ENCODE assay signal across 10 cellular contexts in the genomic region with DNA sequence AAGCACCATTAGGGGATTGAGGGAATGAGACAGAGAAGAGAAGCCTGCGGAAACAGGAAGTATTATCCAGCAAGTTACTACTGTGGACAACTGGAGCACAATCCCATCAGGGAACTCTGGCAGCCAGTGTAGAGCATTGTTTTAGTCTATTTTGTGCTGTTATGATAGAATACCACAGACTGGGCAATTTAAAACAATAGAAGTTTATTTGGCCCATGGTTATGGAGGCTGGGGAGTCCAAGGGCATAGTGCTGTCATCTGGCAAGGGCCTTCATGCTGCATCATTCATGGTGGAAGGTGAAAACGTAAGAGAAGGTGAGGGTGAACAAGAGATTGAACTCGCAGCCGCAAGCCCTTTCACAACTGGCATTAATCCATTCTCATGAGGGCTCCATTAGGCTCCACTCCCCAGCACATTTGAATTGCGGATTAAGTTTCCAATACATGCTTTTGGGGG. TPM values are rescaled to one million over a fixed set of nuclear protein-coding genes. Genes with fewer than 3 reads are reported as not detected.
DNase-seq lines count a peak whose midpoint lies in the region; ATAC-seq and TF ChIP-seq lines count a peak whose summit lies in the region.
"Had no signal": no experiment of that assay in that cellular context is flagged by ENCODE, and none has a peak within 500 bp of the region (broad histone marks: within the 10 kb centered on the region; RNA-seq: fewer than 3 reads in every experiment).

No MANE protein-coding gene starts in this region.

- H3K4me1 ChIP-seq in GM23248 (ENCODE audit: insufficient read depth) (peaks cover 30% of the 10 kb centered on the region), esophagus squamous epithelium (peaks cover 42 to 91% (median 71%) of the 10 kb centered on the region in 3 donors), sigmoid colon (peaks cover 0 to 16% (median 11%) of the 10 kb centered on the region in 4 donors)

- H3K27me3 ChIP-seq in GM23248 (replicated peaks; ENCODE audit: insufficient read depth) (no peaks in the 10 kb centered on the region), esophagus squamous epithelium (no peaks in the 10 kb centered on the region), sigmoid colon (no peaks in the 10 kb centered on the region)

- no peak overlapping the region for H2AFZ ChIP-seq in GM23248

- peak overlapping the region; percentile 18; the same call in 1 of the 2 replicates for H3K9ac ChIP-seq in GM23248

- TF ChIP-seq EP300 in sigmoid colon (IDR thresholded peaks at IDR 0.05), result no peak

- TF ChIP-seq CTCF in RWPE1 (conservative IDR thresholded peaks at IDR 0.05; ENCODE audit: low read depth) (no peak), esophagus squamous epithelium (IDR thresholded peaks at IDR 0.05) (no peak), sigmoid colon (IDR thresholded peaks at IDR 0.05) (no peak)

- DNase-seq in GM23248 (no peak), RWPE1 (ENCODE audit: low spot score) (no peak), esophagus squamous epithelium (lab: John Stamatoyannopoulos, UW) (no peak), sigmoid colon (no peak), NCI-H526 treated with DMSO at 0.1 percent for 48 hours (lab: John Stamatoyannopoulos, UW) (no peak), activated gamma-delta T cell (lab: John Stamatoyannopoulos, UW) (no peak)
- DNase-seq: activated CD8-positive, alpha-beta memory T cell treated with anti-CD3 and anti-CD28 coated beads, Interleukin-2, amount 50 U/mL, for 4 hours; NCI-H510A had no signal

- H3K36me3 ChIP-seq in GM23248 (ENCODE audit: low read depth) (no peaks in the 10 kb centered on the region), esophagus squamous epithelium (no peaks in the 10 kb centered on the region), sigmoid colon (no peaks in the 10 kb centered on the region)

- no peaks in the 10 kb centered on the region for H4K20me1 ChIP-seq in GM23248 (ENCODE audit: insufficient read depth)

- H3K9me2 ChIP-seq in GM23248 (ENCODE audit: insufficient read depth), result no peaks in the 10 kb centered on the region

- no peaks in the 10 kb centered on the region for H3K9me3 ChIP-seq in GM23248 (ENCODE audit: low read depth)
- no peaks in the 10 kb centered on the region for H3K9me3 ChIP-seq in esophagus squamous epithelium
- H3K9me3 ChIP-seq in sigmoid colon, result no peaks in the 10 kb centered on the region

- no peaks in the 10 kb centered on the region for H3K79me2 ChIP-seq in GM23248 (ENCODE audit: insufficient read depth)

- H3K4me2 ChIP-seq in GM23248 (ENCODE audit: unreplicated experiment), result peak overlapping the region; percentile 58

- CTCF ChIA-PET in RWPE1 (lab: Yijun Ruan, JAX), result no interaction called here

- ATAC-seq in HG03571 (IDR thresholded peaks at IDR 0.05; ENCODE audit: unreplicated experiment), result no peak
- ATAC-seq in GM21367 (IDR thresholded peaks at IDR 0.05; ENCODE audit: unreplicated experiment), result no peak

- H3F3A ChIP-seq in GM23248 (ENCODE audit: insufficient read depth), result peaks cover 16% of the 10 kb centered on the region

- peak overlapping the region; percentile 4; the same call in 1 of the 2 replicates for H3K4me3 ChIP-seq in GM23248
- H3K4me3 ChIP-seq in esophagus squamous epithelium, result no peak overlapping the region
- H3K4me3 ChIP-seq in sigmoid colon, result no peak overlapping the region

- 95 to 96% methylated on average over 5 of the region's 5 CpGs for WGBS in GM23248 (ENCODE audit: low coverage in 1 of 2, low lambda C conversion rate in 2 of 2, missing lambda C conversion rate in 2 of 2), 2 experiments
- 78 to 81% methylated on average over 5 of the region's 5 CpGs for WGBS in esophagus squamous epithelium, 2 donors
- WGBS in sigmoid colon, 2 donors, result 95 to 97% methylated on average over 5 of the region's 5 CpGs

- TF ChIP-seq POLR2A in esophagus squamous epithelium (IDR thresholded peaks at IDR 0.05) (no peak), sigmoid colon (IDR thresholded peaks at IDR 0.05) (no peak)

- in situ Hi-C loops in GM23248 (cut with MboI), result no loop called here

- intact Hi-C loops in esophagus squamous epithelium (cut with DNase I) (no loop called here), sigmoid colon (cut with DNase I) (no loop called here)

- POLR2A ChIA-PET in RWPE1 (lab: Yijun Ruan, JAX; ENCODE audit: low non-redundant PET), result no interaction called here

- H3K27ac ChIP-seq in GM23248 (peak overlapping the region; percentile 63), RWPE1 (peak overlapping the region; percentile 59), esophagus squamous epithelium (peak overlapping the region; percentile 76 to 91 (median 84)), sigmoid colon (peak overlapping the region in 3 of 4 donors; percentile 49 to 78 (median 72))

RNA-seq across cellular contexts. Expression of a gene that starts 43.5 kb away (rescaled TPM):
- total RNA-seq in GM23248 (2014; rRNA removed; shearing (Covaris generic)), result 5.0 and 6.3 TPM in 2 replicates
- 3.2 and 4.2 TPM in 2 replicates for polyA plus RNA-seq in GM23248 (2016; fragmentation: Nextera tagmentation; extraction: Ambion mirVana)
- total RNA-seq in esophagus squamous epithelium, result 10 to 100 TPM; 11.5 to 14.1 (median 11.9) TPM
- total RNA-seq in sigmoid colon, result 1 to 10 TPM; 4.9 to 8.7 (median 6.0) TPM
- polyA plus RNA-seq in sigmoid colon, result 10 to 100 TPM in 1 of 3 donors, 1 to 10 TPM in 2; 1.8 to 14.7 (median 2.4) TPM

RNA-seq across cellular contexts. Expression of a gene that starts 55.5 kb away (rescaled TPM):
- 15.9 and 16.9 TPM in 2 replicates for total RNA-seq in GM23248 (2014; rRNA removed; shearing (Covaris generic))
- polyA plus RNA-seq in GM23248 (2016; fragmentation: Nextera tagmentation; extraction: Ambion mirVana) (4.2 and 4.5 TPM in 2 replicates), sigmoid colon (10 to 100 TPM; 17.1 to 46.0 (median 17.4) TPM)
- total RNA-seq in esophagus squamous epithelium (10 to 100 TPM; 24.1 to 34.2 (median 25.7) TPM), sigmoid colon (10 to 100 TPM; 17.4 to 33.4 (median 21.5) TPM)
